Comparison of ENCODE assay signal across 8 cellular contexts in genomic region chr16:379961-380836, GRCh38. TPM values are rescaled to one million over a fixed set of nuclear protein-coding genes. Genes with fewer than 3 reads are reported as not detected.
DNase-seq lines count a peak whose midpoint lies in the region; ATAC-seq and TF ChIP-seq lines count a peak whose summit lies in the region.

No MANE protein-coding gene starts in this region.

- no peak overlapping the region for H3K27ac Mint-ChIP-seq in Caco-2 (ENCODE audit: unreplicated experiment)
- H3K27ac Mint-ChIP-seq in osteocyte (ENCODE audit: unreplicated experiment) = no peak overlapping the region

- no peak overlapping the region for H3K27ac ChIP-seq in PC-9

- no peaks in the 10 kb centered on the region; the same call in 1 of the 2 replicates for H3K36me3 ChIP-seq in Caco-2 (ENCODE audit: control insufficient read depth, insufficient read depth, low read length)
- no peaks in the 10 kb centered on the region for H3K36me3 ChIP-seq in PC-9 (ENCODE audit: low read depth)

- BruUV-seq in Caco-2 (replicated peaks; lab: Mats Ljungman, UMichigan) = TSS peak; percentile 60
- TSS peak; percentile 26 for BruUV-seq in PC-9 (replicated peaks; lab: Mats Ljungman, UMichigan)

- no peaks in the 10 kb centered on the region for H3K9me2 ChIP-seq in PC-9 (ENCODE audit: insufficient read depth)

- POLR2A ChIA-PET in Caco-2 (lab: Charles Lee) = no interaction called here
- POLR2A ChIA-PET in PC-9 (lab: Charles Lee; ENCODE audit: unreplicated experiment) = no interaction called here
- POLR2A ChIA-PET in HEK293T (lab: Yijun Ruan, JAX) = interaction anchor here (4.0 kb wide), 1 partner anchor 9 kb away, joined by 17 read pairs; the partner anchor contains the start of gene MRPL28

- TF ChIP-seq CTCF in Caco-2 (IDR thresholded peaks at IDR 0.05; ENCODE audit: insufficient read depth in 1 of 2, low read depth in 1 of 2, low read length in 1 of 2, severe bottlenecking in 1 of 2, unreplicated experiment in 1 of 2) (no peak), PC-9 (conservative IDR thresholded peaks at IDR 0.05) (no peak), osteocyte (IDR thresholded peaks at IDR 0.05) (no peak)

- H3K4me2 ChIP-seq in PC-9 = peak overlapping the region; percentile 86

- peaks cover 26% of the 10 kb centered on the region; the same call in 1 of the 2 replicates for H3F3A ChIP-seq in PC-9 (ENCODE audit: insufficient read depth, low read depth)

- H3K27me3 ChIP-seq in Caco-2 (replicated peaks; ENCODE audit: control insufficient read depth, insufficient read depth, low read length) (no peaks in the 10 kb centered on the region), PC-9 (ENCODE audit: insufficient read depth, low read depth) (no peaks in the 10 kb centered on the region)

- no peaks in the 10 kb centered on the region for H4K20me1 ChIP-seq in PC-9 (ENCODE audit: insufficient read depth)

- H2AFZ ChIP-seq in PC-9 = no peak overlapping the region

- H3K4me3 Mint-ChIP-seq in Caco-2 (ENCODE audit: unreplicated experiment) (peak overlapping the region; percentile 71), osteocyte (ENCODE audit: unreplicated experiment) (peak overlapping the region; percentile 74)

- H3K27me3 Mint-ChIP-seq in Caco-2 (ENCODE audit: insufficient read depth, unreplicated experiment) = no peaks in the 10 kb centered on the region
- no peaks in the 10 kb centered on the region for H3K27me3 Mint-ChIP-seq in osteocyte (ENCODE audit: unreplicated experiment)

- peak in 1 of 2 experiments; percentile 26 for DNase-seq in Caco-2
- DNase-seq in PC-9 = no peak
- peak; percentile 12 for DNase-seq in epidermal melanocyte (ENCODE audit: insufficient read length, low spot score)
- no peak for DNase-seq in osteocyte (ENCODE audit: extremely low spot score, unreplicated experiment)
- no peak for DNase-seq in HEK293T (ENCODE audit: extremely low spot score)
- DNase-seq in NCI-H524 treated with DMSO at 0.1 percent for 48 hours (lab: John Stamatoyannopoulos, UW) = no peak
- no peak for DNase-seq in T1000 (lab: John Stamatoyannopoulos, UW)

- H3K4me3 ChIP-seq in Caco-2 (ENCODE audit: low read depth, low read length) (peak overlapping the region; percentile 76), PC-9 (peak overlapping the region; percentile 67; the same call in 1 of the 2 replicates)

- H3K4me1 Mint-ChIP-seq in Caco-2 (ENCODE audit: low read depth, unreplicated experiment) (no peaks in the 10 kb centered on the region), osteocyte (ENCODE audit: unreplicated experiment) (peaks cover 19% of the 10 kb centered on the region)

- CTCF ChIA-PET in Caco-2 (lab: Charles Lee) (interaction anchor here (1.1 kb wide), 1 partner anchor 18 kb away, joined by 3 read pairs; no protein-coding TSS in a partner anchor), PC-9 (lab: Charles Lee) (interaction anchor here (1.0 kb wide), 1 partner anchor 10 kb away, joined by 3 read pairs; the partner anchor contains the start of gene MRPL28), HEK293T (lab: Yijun Ruan, JAX) (interaction anchor here (0.6 to 1.0 kb wide), 2 partner anchors 9 to 113 kb away, joined by 3 to 6 read pairs; partner anchors contain the start of gene MRPL28)

- no peaks in the 10 kb centered on the region for H3K9me3 ChIP-seq in Caco-2
- H3K9me3 ChIP-seq in PC-9 (ENCODE audit: insufficient read depth, low read depth) = no peaks in the 10 kb centered on the region

- no peaks in the 10 kb centered on the region for H3K79me2 ChIP-seq in PC-9 (ENCODE audit: low read depth)

- H3K9me3 Mint-ChIP-seq in Caco-2 (ENCODE audit: unreplicated experiment) (no peaks in the 10 kb centered on the region), osteocyte (ENCODE audit: unreplicated experiment) (no peaks in the 10 kb centered on the region)

- no peaks in the 10 kb centered on the region for H3K4me1 ChIP-seq in Caco-2
- H3K4me1 ChIP-seq in PC-9 (replicated peaks; ENCODE audit: insufficient read depth) = no peaks in the 10 kb centered on the region

- intact Hi-C loops in Caco-2 (cut with micrococcal nuclease; ENCODE audit: unreplicated experiment) = no loop called here
- intact Hi-C loops in PC-9 (cut with micrococcal nuclease; ENCODE audit: unreplicated experiment) = loop anchor here (10.0 kb wide), 1 partner anchor 265 kb away; the partner anchor contains the start of genes MCRIP2 and WDR90

- no peak for ATAC-seq in HG03342 (IDR thresholded peaks at IDR 0.05; ENCODE audit: unreplicated experiment)

- peaks cover 20% of the 10 kb centered on the region for H3K36me3 Mint-ChIP-seq in Caco-2 (ENCODE audit: insufficient read depth, unreplicated experiment)
- H3K36me3 Mint-ChIP-seq in osteocyte (ENCODE audit: unreplicated experiment) = peaks cover 3% of the 10 kb centered on the region

TF ChIP-seq in HEK293T, 16 proteins besides CTCF, POLR2A, EP300 and RAD21:
- no peak for TF ChIP-seq LEF1 (IDR thresholded peaks at IDR 0.05; ENCODE audit: borderline replicate concordance)
- no peak for TF ChIP-seq L3MBTL2 (conservative IDR thresholded peaks at IDR 0.05)
- TF ChIP-seq, protein P1, sequence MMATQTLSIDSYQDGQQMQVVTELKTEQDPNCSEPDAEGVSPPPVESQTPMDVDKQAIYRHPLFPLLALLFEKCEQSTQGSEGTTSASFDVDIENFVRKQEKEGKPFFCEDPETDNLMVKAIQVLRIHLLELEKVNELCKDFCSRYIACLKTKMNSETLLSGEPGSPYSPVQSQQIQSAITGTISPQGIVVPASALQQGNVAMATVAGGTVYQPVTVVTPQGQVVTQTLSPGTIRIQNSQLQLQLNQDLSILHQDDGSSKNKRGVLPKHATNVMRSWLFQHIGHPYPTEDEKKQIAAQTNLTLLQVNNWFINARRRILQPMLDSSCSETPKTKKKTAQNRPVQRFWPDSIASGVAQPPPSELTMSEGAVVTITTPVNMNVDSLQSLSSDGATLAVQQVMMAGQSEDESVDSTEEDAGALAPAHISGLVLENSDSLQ (IDR thresholded peaks at IDR 0.05) = no peak
- TF ChIP-seq ZNF384 (IDR thresholded peaks at IDR 0.05) = no peak
- TF ChIP-seq TARDBP (IDR thresholded peaks at IDR 0.05) = no peak
- TF ChIP-seq FOXA1 (IDR thresholded peaks at IDR 0.05) = no peak
- TF ChIP-seq FOXM1 (IDR thresholded peaks at IDR 0.05; ENCODE audit: borderline replicate concordance) = no peak
- TF ChIP-seq ARNT (IDR thresholded peaks at IDR 0.05) = no peak
- TF ChIP-seq ELF4 (IDR thresholded peaks at IDR 0.05) = no peak
- no peak for TF ChIP-seq NFRKB (IDR thresholded peaks at IDR 0.05)
- TF ChIP-seq SP1 (IDR thresholded peaks at IDR 0.05) = no peak
- no peak for TF ChIP-seq CTBP1 (IDR thresholded peaks at IDR 0.05; ENCODE audit: borderline replicate concordance)
- TF ChIP-seq BHLHE40 (IDR thresholded peaks at IDR 0.05; ENCODE audit: borderline replicate concordance) = no peak
- TF ChIP-seq SUZ12 (IDR thresholded peaks at IDR 0.05) = no peak
- no peak for TF ChIP-seq FOXK2 (IDR thresholded peaks at IDR 0.05)
- TF ChIP-seq HDGF (IDR thresholded peaks at IDR 0.05; ENCODE audit: borderline replicate concordance) = no peak
TF ChIP-seq in HEK293T: peak in this region for 0.

RNA-seq across cellular contexts. Expression of gene PGAP6, which starts 1.6 kb away (rescaled TPM):
- total RNA-seq in Caco-2 (2022) (85.5 and 87.1 TPM in 2 replicates), PC-9 (2021) (41.4 and 45.6 TPM in 2 replicates), osteocyte (59.3 and 61.6 TPM in 2 replicates)

RNA-seq across cellular contexts. Expression of gene MRPL28, which starts 9.9 kb away (rescaled TPM):
- 82.4 and 91.2 TPM in 2 replicates for total RNA-seq in Caco-2 (2022)
- total RNA-seq in PC-9 (2021) = 130 and 150 TPM in 2 replicates
- 71.7 and 74.3 TPM in 2 replicates for total RNA-seq in osteocyte

RNA-seq across cellular contexts. Expression of gene NME4, which starts 16.8 kb away (rescaled TPM):
- total RNA-seq in Caco-2 (2022) = 140 and 150 TPM in 2 replicates
- total RNA-seq in PC-9 (2021) = 157 and 159 TPM in 2 replicates
- 148 and 157 TPM in 2 replicates for total RNA-seq in osteocyte

RNA-seq across cellular contexts. Expression of gene DECR2, which starts 21.5 kb away (rescaled TPM):
- total RNA-seq in Caco-2 (2022) (50.2 and 52.6 TPM in 2 replicates), PC-9 (2021) (65.4 and 78.4 TPM in 2 replicates), osteocyte (23.4 and 23.9 TPM in 2 replicates)

RNA-seq across cellular contexts. Expression of gene AXIN1, which starts 27.7 kb away (rescaled TPM):
- total RNA-seq in Caco-2 (2022) = 29.7 and 34.5 TPM in 2 replicates
- total RNA-seq in PC-9 (2021) = 42.0 and 51.2 TPM in 2 replicates
- total RNA-seq in osteocyte = 31.5 and 33.0 TPM in 2 replicates
